ENCODE assay signal across 8 cellular contexts in genomic region chr2:44167908-44168683, GRCh38. TPM values are rescaled to one million over a fixed set of nuclear protein-coding genes. Genes with fewer than 3 reads are reported as not detected.
DNase-seq lines count a peak whose midpoint lies in the region; ATAC-seq and TF ChIP-seq lines count a peak whose summit lies in the region.

No MANE protein-coding gene starts in this region.

- H4K20me1 ChIP-seq in IMR-90 (ENCODE audit: insufficient read depth, low read length) (peaks cover 31% of the 10 kb centered on the region), OCI-LY7 (ENCODE audit: insufficient read depth, low read length) (peaks cover 30% of the 10 kb centered on the region)

- TF ChIP-seq RAD21 in IMR-90 (IDR thresholded peaks at IDR 0.05; ENCODE audit: low read length) = no peak

- CTCF ChIA-PET in IMR-90 (lab: Yijun Ruan, JAX) (interaction anchor here (2.0 kb wide), 1 partner anchor 80 kb away, joined by 4 read pairs; no protein-coding TSS in a partner anchor), OCI-LY7 (lab: Charles Lee; ENCODE audit: unreplicated experiment) (interaction anchor here (0.6 to 0.9 kb wide), 2 partner anchors 16 to 531 kb away, joined by 3 to 10 read pairs; partner anchors contain the start of gene PLEKHH2)

- H3K4me1 ChIP-seq in IMR-90 (ENCODE audit: control insufficient read depth, insufficient read depth, low read length) (peaks cover 2% of the 10 kb centered on the region; the same call in 1 of the 2 replicates), OCI-LY7 (ENCODE audit: insufficient read depth, low read length, poor library complexity, severe bottlenecking) (peaks cover 16% of the 10 kb centered on the region)

- H3K9me1 ChIP-seq in IMR-90 (ENCODE audit: insufficient read depth, low read length) = peaks cover 3% of the 10 kb centered on the region; the same call in 1 of the 2 replicates

- peak overlapping the region; percentile 73 for H2AK9ac ChIP-seq in IMR-90 (replicated peaks; ENCODE audit: low read depth, low read length, poor library complexity)

- peak overlapping the region; percentile 96 for H2AFZ ChIP-seq in IMR-90 (replicated peaks; ENCODE audit: low read length, poor library complexity)
- H2AFZ ChIP-seq in OCI-LY7 (ENCODE audit: low read length) = peak overlapping the region; percentile 98

- POLR2A ChIA-PET in IMR-90 (lab: Charles Lee; ENCODE audit: unreplicated experiment) = interaction anchor here (0.6 kb wide), 1 partner anchor 93 kb away, joined by 3 read pairs; no protein-coding TSS in a partner anchor
- POLR2A ChIA-PET in OCI-LY7 (lab: Charles Lee) = interaction anchor here (0.6 to 0.7 kb wide), 2 partner anchors 58 to 114 kb away, joined by 7 read pairs; no protein-coding TSS in a partner anchor

- in situ Hi-C loops in IMR-90 (cut with MboI; ENCODE audit: low sequenced_read_pairs) = no loop called here

- H3K9ac ChIP-seq in IMR-90 (ENCODE audit: low read depth, low read length) = peak overlapping the region; percentile 64

- H3K79me1 ChIP-seq in IMR-90 (ENCODE audit: low read depth in 1 of 2, low read length in 2 of 2) = peaks cover 4 to 26% of the 10 kb centered on the region in 2 experiments; a peak in 2 of 4 replicates

- TF ChIP-seq CTCF in IMR-90 (conservative IDR thresholded peaks at IDR 0.05; ENCODE audit: low read depth, low read length) (no peak), OCI-LY7 (conservative IDR thresholded peaks at IDR 0.05; ENCODE audit: low read length) (no peak), epithelial cell of esophagus (IDR thresholded peaks at IDR 0.05; ENCODE audit: insufficient read depth, low read depth, low read length, missing control alignments) (no peak)

- H4K5ac ChIP-seq in IMR-90 (ENCODE audit: low read depth, low read length) = peak overlapping the region; percentile 64

- H2BK15ac ChIP-seq in IMR-90 (ENCODE audit: low read depth, low read length) = peak overlapping the region; percentile 91; the same call in 2 of the 3 replicates

- no peaks in the 10 kb centered on the region for H3K9me2 ChIP-seq in OCI-LY7 (ENCODE audit: insufficient read depth, low read length)

- 0% methylated on average over 30 of the region's 46 CpGs; no CpG with 5 or more reads in 1 of the 2 experiments for WGBS in IMR-90 (ENCODE audit: extremely low coverage in 2 of 2, insufficient read length in 1 of 2), 2 experiments

- H3K4me3 ChIP-seq in IMR-90 (ENCODE audit: insufficient read depth, low read depth, low read length) (peak overlapping the region; percentile 69), OCI-LY7 (ENCODE audit: low read depth, low read length, poor library complexity, severe bottlenecking) (peak overlapping the region; percentile 69), epithelial cell of esophagus (ENCODE audit: low read length) (peak overlapping the region; percentile 73)

- H3K36me3 ChIP-seq in IMR-90 (ENCODE audit: control insufficient read depth, insufficient read depth, low read length) (no peaks in the 10 kb centered on the region), OCI-LY7 (ENCODE audit: insufficient read depth, low read length) (no peaks in the 10 kb centered on the region)

- H3K4me2 ChIP-seq in IMR-90 (ENCODE audit: low read depth, low read length) = peak overlapping the region; percentile 80
- H3K4me2 ChIP-seq in OCI-LY7 (ENCODE audit: low read length) = peak overlapping the region; percentile 66

- peak overlapping the region; percentile 74 for H3K14ac ChIP-seq in IMR-90 (replicated peaks; ENCODE audit: low read depth, low read length)

- H3K27me3 ChIP-seq in IMR-90 (ENCODE audit: control insufficient read depth, insufficient read depth, low read length) = no peaks in the 10 kb centered on the region

- peaks cover 40% of the 10 kb centered on the region for H3K79me2 ChIP-seq in OCI-LY7 (ENCODE audit: insufficient read depth, low read depth, low read length)

- DNase-seq in DMS 273 treated with DMSO at 0.1 percent for 48 hours (lab: John Stamatoyannopoulos, UW) (peak; percentile 100), IMR-90 (peak; percentile 100), OCI-LY7 (ENCODE audit: low spot score) (peak; percentile 99), activated T-cell treated with anti-CD3 and anti-CD28 coated beads for 48 hours (ENCODE audit: low read depth) (peak; percentile 91), epithelial cell of esophagus (ENCODE audit: low read depth) (peak; percentile 100), middle frontal gyrus (ENCODE audit: extremely low spot score, low spot score) (peak; percentile 99)
- DNase-seq in stimulated activated CD8-positive, alpha-beta memory T cell treated with anti-CD3 and anti-CD28 coated beads, Interleukin-2, amount 100 ng/mL, for 1 hour (ENCODE audit: low read depth in 2 of 2) = peak; percentile 88 to 96

- BruUV-seq in IMR-90 (replicated peaks; lab: Mats Ljungman, UMichigan) = no TSS peak
- no TSS peak for BruUV-seq in OCI-LY7 (replicated peaks; lab: Mats Ljungman, UMichigan)

- peak overlapping the region; percentile 76 for H2BK20ac ChIP-seq in IMR-90 (ENCODE audit: low read depth, low read length)

- dilution Hi-C loops in IMR-90 (cut with HindIII; ENCODE audit: low sequenced_read_pairs, unreplicated experiment) = no loop called here

- peak overlapping the region; percentile 66; the same call in 1 of the 2 replicates for H3K23ac ChIP-seq in IMR-90 (ENCODE audit: low read depth, low read length)

- H3K4ac ChIP-seq in IMR-90 (ENCODE audit: low read depth, low read length) = peak overlapping the region; percentile 83

- H3K9me3 ChIP-seq in IMR-90 (ENCODE audit: control insufficient read depth, insufficient read depth, low read length) = no peaks in the 10 kb centered on the region
- peaks cover 12% of the 10 kb centered on the region; the same call in 1 of the 2 replicates for H3K9me3 ChIP-seq in OCI-LY7 (ENCODE audit: low read length)

- peak overlapping the region; percentile 82 for H3K56ac ChIP-seq in IMR-90 (ENCODE audit: extremely low read depth, insufficient read depth, low read length)

- peak overlapping the region; percentile 60 for H3K18ac ChIP-seq in IMR-90 (ENCODE audit: low read depth, low read length)

- H4K91ac ChIP-seq in IMR-90 (ENCODE audit: insufficient read depth, low read depth, low read length) = peak overlapping the region; percentile 90

- peak overlapping the region; percentile 73 for H2BK5ac ChIP-seq in IMR-90 (ENCODE audit: low read depth, low read length, poor library complexity, severe bottlenecking)

- no peak overlapping the region for H2AK5ac ChIP-seq in IMR-90 (ENCODE audit: low read depth, low read length)

- intact Hi-C loops in IMR-90 (cut with micrococcal nuclease) = loop anchor here (1.0 to 2.0 kb wide), 2 partner anchors 67 to 81 kb away; no protein-coding TSS in a partner anchor
- intact Hi-C loops in OCI-LY7 (cut with micrococcal nuclease; ENCODE audit: unreplicated experiment) = loop anchor here (1.0 to 2.0 kb wide), 3 partner anchors 69 to 195 kb away; no protein-coding TSS in a partner anchor

- peak overlapping the region; percentile 95 for H4K8ac ChIP-seq in IMR-90 (ENCODE audit: low read depth in 2 of 2, low read length in 2 of 2)

- ATAC-seq in GM21529 (IDR thresholded peaks at IDR 0.05; ENCODE audit: unreplicated experiment) (peak; percentile 83), IMR-90 (ENCODE audit: low read depth) (peak; percentile 84)

- peak overlapping the region; percentile 82 for H2BK120ac ChIP-seq in IMR-90 (ENCODE audit: low read depth, low read length)

- peak; percentile 51; the same call in 1 of the 2 replicates for TF ChIP-seq POLR2A in IMR-90 (IDR thresholded peaks at IDR 0.05; ENCODE audit: low read depth, low read length)

- H3K27ac ChIP-seq in IMR-90 (ENCODE audit: insufficient read depth, low read length) (peak overlapping the region; percentile 76), OCI-LY7 (ENCODE audit: low read depth, low read length, poor library complexity, severe bottlenecking) (peak overlapping the region; percentile 83)

TF ChIP-seq in IMR-90, 13 proteins besides CTCF, POLR2A, EP300 and RAD21:
- no peak for TF ChIP-seq RFX5 (IDR thresholded peaks at IDR 0.05; ENCODE audit: low read depth, low read length)
- no peak for TF ChIP-seq SMC3 (IDR thresholded peaks at IDR 0.05; ENCODE audit: low read depth, low read length)
- TF ChIP-seq MAZ (IDR thresholded peaks at IDR 0.05; ENCODE audit: borderline replicate concordance, low read depth, low read length) = peak; percentile 90
- TF ChIP-seq ELK1 (IDR thresholded peaks at IDR 0.05; ENCODE audit: borderline replicate concordance, low read depth, low read length) = no peak
- TF ChIP-seq USF2 (IDR thresholded peaks at IDR 0.05; ENCODE audit: low read depth, low read length) = no peak
- no peak for TF ChIP-seq NFE2L2 (IDR thresholded peaks at IDR 0.05; ENCODE audit: low read depth, low read length)
- no peak for TF ChIP-seq MXI1 (IDR thresholded peaks at IDR 0.05; ENCODE audit: borderline replicate concordance, low read depth, low read length)
- TF ChIP-seq FOS (IDR thresholded peaks at IDR 0.05; ENCODE audit: low read depth, low read length) = no peak; the same call in 1 of the 2 replicates
- no peak for TF ChIP-seq CEBPB (IDR thresholded peaks at IDR 0.05; ENCODE audit: low read depth, low read length)

RNA-seq across cellular contexts. Expression of gene PPM1B, which starts 0.6 kb away (rescaled TPM):
- total RNA-seq in IMR-90 (2012; rRNA removed) = 14.7 and 25.6 TPM in 2 replicates
- 9.0 and 13.4 TPM in 2 replicates for polyA plus RNA-seq in IMR-90 (2012; rRNA removed)
- polyA plus RNA-seq in IMR-90 (2012; cell fraction: cytosol; rRNA removed) = 4.7 and 6.7 TPM in 2 replicates
- 1.8 and 7.8 TPM in 2 replicates for polyA plus RNA-seq in IMR-90 (2012; cell fraction: nucleus; rRNA removed; ENCODE audit: low replicate concordance)
- 23.6 and 24.8 TPM in 2 replicates for total RNA-seq in OCI-LY7 (2014; rRNA removed; shearing (Covaris generic))
- total RNA-seq in OCI-LY7 (2022) = 42.7 and 49.8 TPM in 2 replicates

Comparison
In these comparisons a context has a peak if more than half of its experiments do, and no peak if none do; other contexts are left out.
1. Peak in every context shown above with its lines: DNase-seq, ATAC-seq, H3K4me3 ChIP-seq and H3K27ac ChIP-seq.